In the genomic region with DNA sequence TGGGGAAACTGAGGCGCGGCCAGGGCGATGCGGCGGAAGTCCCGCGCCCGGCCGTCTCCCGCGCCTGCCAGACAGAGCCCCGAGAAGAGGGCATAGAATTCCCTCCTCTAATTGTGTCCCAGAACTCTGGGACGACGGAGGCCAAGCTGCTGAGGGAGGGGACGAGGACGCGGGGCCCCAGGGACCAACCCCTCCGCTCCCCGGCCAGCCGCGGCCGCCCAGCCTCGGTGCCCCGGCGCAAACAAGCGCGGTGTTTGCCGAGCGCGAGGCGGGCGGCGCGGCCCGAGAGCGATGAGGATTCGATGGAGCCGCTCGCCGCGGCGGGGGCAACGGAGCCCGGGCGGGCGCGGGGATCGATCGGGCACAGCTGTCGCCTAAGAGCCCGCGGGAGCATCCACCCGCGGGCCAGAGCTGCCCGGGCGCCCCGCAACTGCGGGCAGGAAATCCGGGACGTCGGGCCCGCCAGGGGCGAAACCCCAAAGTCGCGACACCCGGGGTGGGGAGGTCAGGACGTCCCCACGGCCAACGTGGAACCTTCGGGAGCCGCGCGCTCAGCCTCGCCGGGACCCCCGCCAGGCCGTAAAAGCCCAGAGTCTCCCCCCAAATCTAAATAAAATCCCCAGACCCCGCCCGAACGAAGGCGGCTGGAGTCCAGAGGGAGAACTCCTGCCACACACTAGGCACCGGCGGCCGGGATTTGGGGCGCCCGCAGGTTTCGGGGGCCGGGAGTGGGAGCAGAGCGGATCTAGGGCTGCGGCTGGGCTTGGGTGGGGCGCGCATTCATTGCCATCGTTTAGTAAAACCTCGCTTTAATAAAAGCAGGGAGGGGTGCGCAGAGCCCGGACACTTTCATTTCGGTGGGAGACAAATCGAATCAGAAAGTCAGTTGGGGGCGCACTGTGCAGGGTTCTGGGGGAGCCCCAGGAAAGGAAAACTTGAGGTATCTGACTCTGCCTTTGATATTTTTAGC, we compare ENCODE assay signal across 12 cellular contexts. TPM values are rescaled to one million over a fixed set of nuclear protein-coding genes. Genes with fewer than 3 reads are reported as not detected.
DNase-seq lines count a peak whose midpoint lies in the region; ATAC-seq, FAIRE-seq and TF ChIP-seq lines count a peak whose summit lies in the region.
"Had no signal": no experiment of that assay in that cellular context is flagged by ENCODE, and none has a peak within 500 bp of the region (broad histone marks: within the 10 kb centered on the region; RNA-seq: fewer than 3 reads in every experiment).

No MANE protein-coding gene starts in this region.

- DNase-seq in K562 (ENCODE audit: extremely low read depth in 1 of 4, low spot score in 3 of 4) (no peak), OCI-M1 (lab: John Stamatoyannopoulos, UW) (no peak), urothelium cell line (ENCODE audit: low spot score) (no peak), activated gamma-delta T cell (lab: John Stamatoyannopoulos, UW) (no peak)
- DNase-seq: DMS53; Karpas-422; NCI-H2171 treated with DMSO at 0.1 percent for 48 hours; RPMI8226; stimulated activated CD8-positive, alpha-beta memory T cell treated with anti-CD3 and anti-CD28 coated beads, Interleukin-4, amount 100 ng/mL, for 48 hours had no signal

- intact Hi-C loops in K562 (cut with micrococcal nuclease), result no loop called here

- BruUV-seq in K562 (replicated peaks; lab: Mats Ljungman, UMichigan), result no TSS peak

- in situ Hi-C loops in K562 (cut with MboI), result no loop called here

- no peak for TF ChIP-seq RAD21 in K562 (CRISPR knock-in tag; conservative IDR thresholded peaks at IDR 0.05 in 1 of 2, IDR thresholded peaks at IDR 0.05 in 1 of 2)

- H3K9ac ChIP-seq in BLaER1 treated with 17β-estradiol and CSF1 and Interleukin-3, amounts not matched to agents 10 nM and 100 nM, result no peak overlapping the region; a peak in 1 of 22 replicates
- H3K9ac ChIP-seq in ES-I3 (ENCODE audit: low read depth, low read length) (peak overlapping the region; percentile 45; the same call in 1 of the 2 replicates), K562 (ENCODE audit: insufficient read depth in 1 of 2, low read depth in 2 of 2, low read length in 2 of 2) (peak overlapping the region in 1 of 2 experiments; percentile 97; a peak in 1 of 4 replicates), mucosa of stomach (ENCODE audit: low read length) (peak overlapping the region; percentile 89)

- no peaks in the 10 kb centered on the region for H3K79me2 ChIP-seq in K562 (ENCODE audit: control insufficient read depth, insufficient read depth, low read length)

- FAIRE-seq in K562 (lab: Jason Lieb, UNC), result no peak
- FAIRE-seq in urothelium cell line (lab: Jason Lieb, UNC), result no peak

- H3K9me3 ChIP-seq in BLaER1 treated with 17β-estradiol and CSF1 and Interleukin-3, amounts not matched to agents 10 nM and 100 nM (replicated peaks in 1 of 11), result no peaks in the 10 kb centered on the region
- H3K9me3 ChIP-seq in ES-I3 (ENCODE audit: control insufficient read depth, insufficient read depth, low read length) (no peaks in the 10 kb centered on the region), K562 (replicated peaks; ENCODE audit: control insufficient read depth, insufficient read depth, low read depth, low read length) (no peaks in the 10 kb centered on the region), mucosa of stomach (ENCODE audit: control insufficient read depth, low read length) (no peaks in the 10 kb centered on the region)

- H3K27me3 ChIP-seq in BLaER1 treated with 17β-estradiol and CSF1 and Interleukin-3, amounts not matched to agents 10 nM and 100 nM, result peaks cover 94 to 98% (median 96%) of the 10 kb centered on the region in 11 experiments
- peaks cover 2 to 6% of the 10 kb centered on the region in 2 experiments; a peak in 3 of 5 replicates for H3K27me3 ChIP-seq in K562 (ENCODE audit: control insufficient read depth in 2 of 2, insufficient read depth in 2 of 2, low read length in 2 of 2)
- peaks cover 52% of the 10 kb centered on the region for H3K27me3 ChIP-seq in mucosa of stomach (ENCODE audit: control insufficient read depth, insufficient read depth, low read length)

- no peak for TF ChIP-seq EP300 in K562 (IDR thresholded peaks at IDR 0.05; ENCODE audit: low read length)

- CTCF ChIA-PET in K562 (lab: Yijun Ruan, JAX; ENCODE audit: low intra/inter-chr PET ratio), result no interaction called here

- H3K27ac ChIP-seq in BLaER1 treated with 17β-estradiol and CSF1 and Interleukin-3, amounts not matched to agents 10 nM and 100 nM, result no peak overlapping the region
- no peak overlapping the region for H3K27ac ChIP-seq in K562 (ENCODE audit: extremely low read depth, low read depth, low read length)

- POLR2A ChIA-PET in K562 (lab: Yijun Ruan, JAX), result interaction anchor here (0.7 kb wide), 1 partner anchor 87 kb away, joined by 3 read pairs; no protein-coding TSS in a partner anchor

- peak overlapping the region; percentile 44 to 97 (median 86); a peak in 21 of 22 replicates for H3K4me2 ChIP-seq in BLaER1 treated with 17β-estradiol and CSF1 and Interleukin-3, amounts not matched to agents 10 nM and 100 nM
- H3K4me2 ChIP-seq in K562 (ENCODE audit: insufficient read depth, low read length), result no peak overlapping the region

- no peak for ATAC-seq in K562

- peaks cover 49 to 69% (median 61%) of the 10 kb centered on the region in 10 experiments for H3K4me1 ChIP-seq in BLaER1 treated with 17β-estradiol and CSF1 and Interleukin-3, amounts not matched to agents 10 nM and 100 nM
- H3K4me1 ChIP-seq in ES-I3 (ENCODE audit: insufficient read depth, low read length), result no peaks in the 10 kb centered on the region; the same call in 1 of the 2 replicates
- H3K4me1 ChIP-seq in K562 (replicated peaks in 1 of 2; ENCODE audit: control insufficient read depth in 2 of 2, insufficient read depth in 2 of 2, low read length in 2 of 2), result peaks cover 24 to 76% of the 10 kb centered on the region in 2 experiments
- peaks cover 58% of the 10 kb centered on the region for H3K4me1 ChIP-seq in mucosa of stomach (ENCODE audit: control insufficient read depth, insufficient read depth, low read length)

- no peaks in the 10 kb centered on the region for H3K36me3 ChIP-seq in BLaER1 treated with 17β-estradiol and CSF1 and Interleukin-3, amounts not matched to agents 10 nM and 100 nM
- H3K36me3 ChIP-seq in ES-I3 (ENCODE audit: insufficient read depth, low read length), result no peaks in the 10 kb centered on the region
- no peaks in the 10 kb centered on the region for H3K36me3 ChIP-seq in K562 (ENCODE audit: control insufficient read depth, insufficient read depth, low read length)
- no peaks in the 10 kb centered on the region for H3K36me3 ChIP-seq in mucosa of stomach (ENCODE audit: control insufficient read depth, insufficient read depth, low read length)

- TF ChIP-seq CTCF in K562 (IDR thresholded peaks at IDR 0.05 in 2 of 3, conservative IDR thresholded peaks at IDR 0.05 in 1 of 3; ENCODE audit: insufficient read depth in 2 of 3, low read depth in 1 of 3, low read length in 3 of 3), result no peak

- TF ChIP-seq POLR2A in K562 (conservative IDR thresholded peaks at IDR 0.05), result no peak

- no peak overlapping the region for H2AFZ ChIP-seq in K562 (ENCODE audit: low read depth, low read length)

- peaks cover 0 to 85% (median 71%) of the 10 kb centered on the region in 11 experiments; a peak in 19 of 22 replicates for H4K20me1 ChIP-seq in BLaER1 treated with 17β-estradiol and CSF1 and Interleukin-3, amounts not matched to agents 10 nM and 100 nM
- H4K20me1 ChIP-seq in K562 (replicated peaks; ENCODE audit: control insufficient read depth, insufficient read depth, low read length), result no peaks in the 10 kb centered on the region

- 88% methylated on average over 24 of the region's 99 CpGs for WGBS in K562 (ENCODE audit: insufficient coverage, low coverage, missing lambda C conversion rate)

- H3K4me3 ChIP-seq in BLaER1 treated with 17β-estradiol and CSF1 and Interleukin-3, amounts not matched to agents 10 nM and 100 nM, result peak overlapping the region in 8 of 10 experiments; percentile 14 to 64 (median 32); a peak in 11 of 20 replicates
- H3K4me3 ChIP-seq in K562 (no peak overlapping the region; the same call in 1 of the 2 replicates), mucosa of stomach (ENCODE audit: low read length) (peak overlapping the region; percentile 25)

- no peaks in the 10 kb centered on the region for H3K9me1 ChIP-seq in K562 (ENCODE audit: control insufficient read depth, insufficient read depth, low read length)

TF ChIP-seq in K562, 482 proteins besides CTCF, POLR2A, EP300 and RAD21:
- TF ChIP-seq ZBTB7A (IDR thresholded peaks at IDR 0.05; ENCODE audit: borderline replicate concordance, control insufficient read depth, low read depth, low read length) (0 out of 2 replicates have a peak, but pooled peaks have one; percentile 4), KDM5B (IDR thresholded peaks at IDR 0.05; ENCODE audit: insufficient replicate concordance, low read depth, low read length) (peak; percentile 39), HNRNPL (IDR thresholded peaks at IDR 0.05; ENCODE audit: low read depth, low read length) (0 out of 2 replicates have a peak, but pooled peaks have one; percentile 23), KHSRP (IDR thresholded peaks at IDR 0.05) (no peak)
TF ChIP-seq in K562: peak in this region for 3.

RNA-seq across cellular contexts. Expression of a gene that starts 3.6 kb away (rescaled TPM):
- 0.12 TPM in 1 of 2 replicates, not detected in the other for total RNA-seq in K562 (2011; cell fraction: chromatin; rRNA removed; ENCODE audit: low replicate concordance)
- not detected in 2 replicates for total RNA-seq in K562 (2011; cell fraction: nucleolus; rRNA removed)
- 0.08 TPM in 1 of 2 replicates, not detected in the other for total RNA-seq in K562 (2011; cell fraction: nucleoplasm; rRNA removed)
- total RNA-seq in K562 (2014; rRNA removed) (not detected in 2 replicates), K562 (2014; rRNA removed; fragmentation: Illumina TruSeq; extraction: Trizol) (not detected in 2 replicates), K562 (2015; rRNA removed; fragmentation: Illumina TruSeq; extraction: Trizol) (not detected in 2 replicates), K562 (2021) (not detected in 2 replicates)
- polyA plus RNA-seq in K562 (2011; rRNA removed) (0.01 TPM in 1 of 2 replicates, not detected in the other), K562 (2014; fragmentation: Illumina TruSeq; extraction: Trizol) (not detected in 2 replicates), K562 (2014; fragmentation: Nextera tagmentation; extraction: Ambion mirVana) (not detected), K562 (2014; rRNA removed) (not detected in 2 replicates)
- polyA plus RNA-seq in K562 (2011; cell fraction: cytosol; rRNA removed), result 0.01 and 0.04 TPM in 2 replicates
- polyA plus RNA-seq in K562 (2011; cell fraction: nucleus; rRNA removed), result 0.06 and 0.14 TPM in 2 replicates
- 0.01 and 0.07 TPM in 2 replicates for polyA plus RNA-seq in K562 (2012)
- polyA minus RNA-seq in K562 (2011; rRNA and poly(A)+ RNA removed), result 0.03 TPM in 1 of 2 replicates, not detected in the other
- polyA minus RNA-seq in K562 (2011; cell fraction: cytosol; rRNA and poly(A)+ RNA removed), result not detected in 2 replicates
- not detected in 2 replicates for polyA minus RNA-seq in K562 (2011; cell fraction: nucleus; rRNA and poly(A)+ RNA removed)

Comparison
In these comparisons a context has a peak if more than half of its experiments do, and no peak if none do; other contexts are left out.
1. H3K9ac ChIP-seq: peak in ES-I3 (single experiment) and mucosa of stomach (single experiment); none in BLaER1 treated with 17β-estradiol and CSF1 and Interleukin-3, amounts not matched to agents 10 nM and 100 nM (0 of 11).